ENCODE assay signal across 18 cellular contexts in genomic region chr16:54177857-54178490, GRCh38.
"Had no signal": no experiment of that assay in that cellular context is flagged by ENCODE, and none has a peak within 500 bp of the region (broad histone marks: within the 10 kb centered on the region; RNA-seq: fewer than 3 reads in every experiment).

No MANE protein-coding gene starts in this region.

- H3K4me3 Mint-ChIP-seq: activated CD8-positive, alpha-beta T cell treated with anti-CD3 and anti-CD28 coated beads, Interleukin-2, amount 10 ng/mL, durations not matched to agents 7 days and 5 days; activated naive CD8-positive, alpha-beta T cell treated with anti-CD3 and anti-CD28 coated beads, Interleukin-2, amount 50 U/mL, for 24 hours; activated T-helper 1 cell treated with anti-CD3 and anti-CD28 coated beads, Interleukin-12 subunit alpha, Interleukin-12 subunit beta, Interleukin-2, Interleukin-4 antibody, amounts not matched to agents 30 ng/mL and 10 ng/mL and 1 ng/mL, durations not matched to agents 14 hours and 24 hours and 36 hours; natural killer cell treated with Interleukin-12 subunit alpha and Interleukin-12 subunit beta and Interleukin-15 and Interleukin-18, amount 100 ng/mL, for 72 hours; stimulated activated naive CD8-positive, alpha-beta T cell treated with anti-CD3 and anti-CD28 coated beads, Interleukin-15, Interleukin-2, amounts not matched to agents 100 ng/mL and 50 ng/mL, for 24 hours had no signal

- H3K9me3 ChIP-seq: left lung, tibial nerve, uterus had no signal

- H3K4me1 Mint-ChIP-seq: activated naive CD8-positive, alpha-beta T cell treated with anti-CD3 and anti-CD28 coated beads, Interleukin-2, amount 50 U/mL, for 24 hours had no signal

- H3K36me3 Mint-ChIP-seq: natural killer cell treated with Interleukin-12 subunit alpha and Interleukin-12 subunit beta and Interleukin-15 and Interleukin-18, amount 100 ng/mL, for 72 hours had no signal

- H3K9me3 Mint-ChIP-seq: activated naive CD8-positive, alpha-beta T cell treated with anti-CD3 and anti-CD28 coated beads, Interleukin-2, amount 50 U/mL, for 24 hours; natural killer cell treated with Interleukin-12 subunit alpha and Interleukin-12 subunit beta and Interleukin-15 and Interleukin-18, amount 100 ng/mL, for 72 hours; stimulated activated naive CD8-positive, alpha-beta T cell treated with anti-CD3 and anti-CD28 coated beads, Interleukin-15, Interleukin-2, amounts not matched to agents 100 ng/mL and 50 ng/mL, for 24 hours had no signal

- H3K36me3 ChIP-seq: left lung, tibial nerve, uterus had no signal

- H3K27me3 ChIP-seq: uterus had no signal

- H3K27ac Mint-ChIP-seq: activated CD8-positive, alpha-beta T cell treated with anti-CD3 and anti-CD28 coated beads, Interleukin-2, amount 10 ng/mL, durations not matched to agents 7 days and 5 days; activated naive CD8-positive, alpha-beta T cell treated with anti-CD3 and anti-CD28 coated beads, Interleukin-2, amount 50 U/mL, for 24 hours; activated T-helper 1 cell treated with anti-CD3 and anti-CD28 coated beads, Interleukin-12 subunit alpha, Interleukin-12 subunit beta, Interleukin-2, Interleukin-4 antibody, amounts not matched to agents 30 ng/mL and 10 ng/mL and 1 ng/mL, durations not matched to agents 14 hours and 24 hours and 36 hours; natural killer cell treated with Interleukin-12 subunit alpha and Interleukin-12 subunit beta and Interleukin-15 and Interleukin-18, amount 100 ng/mL, for 72 hours; stimulated activated naive CD8-positive, alpha-beta T cell treated with anti-CD3 and anti-CD28 coated beads, Interleukin-15, Interleukin-2, amounts not matched to agents 100 ng/mL and 50 ng/mL, for 24 hours had no signal

- H3K4me1 ChIP-seq: foreskin keratinocyte, uterus had no signal

- DNase-seq: activated CD4-positive, alpha-beta T cell treated with anti-CD3 and anti-CD28 coated beads for 1 hour; activated CD4-positive, alpha-beta T cell treated with anti-CD3 and anti-CD28 coated beads, Interleukin-2, amount 50 U/mL, for 1 hour; activated CD8-positive, alpha-beta T cell treated with anti-CD3 and anti-CD28 coated beads, Interleukin-2, amount 10 ng/mL, durations not matched to agents 7 days and 5 days; activated gamma-delta T cell; activated naive CD4-positive, alpha-beta T cell treated with anti-CD3 and anti-CD28 coated beads, Interleukin-2, amount 50 U/mL, for 16 hours; activated naive CD8-positive, alpha-beta T cell treated with anti-CD3 and anti-CD28 coated beads, Interleukin-2, amount 50 U/mL, for 24 hours; central memory CD4-positive, alpha-beta T cell; dermis blood vessel endothelial cell; effector CD8-positive, alpha-beta T cell; foreskin keratinocyte; kidney; left lung; T-helper 1 cell; uterus had no signal

- ATAC-seq: activated CD8-positive, alpha-beta T cell treated with anti-CD3 and anti-CD28 coated beads, Interleukin-2, amount 10 ng/mL, durations not matched to agents 7 days and 5 days; activated naive CD8-positive, alpha-beta T cell treated with anti-CD3 and anti-CD28 coated beads, Interleukin-2, amount 50 U/mL, for 24 hours; foreskin keratinocyte; left lung had no signal

- H3K4me3 ChIP-seq: left lung, tibial nerve, uterus had no signal
